In the genomic region with DNA sequence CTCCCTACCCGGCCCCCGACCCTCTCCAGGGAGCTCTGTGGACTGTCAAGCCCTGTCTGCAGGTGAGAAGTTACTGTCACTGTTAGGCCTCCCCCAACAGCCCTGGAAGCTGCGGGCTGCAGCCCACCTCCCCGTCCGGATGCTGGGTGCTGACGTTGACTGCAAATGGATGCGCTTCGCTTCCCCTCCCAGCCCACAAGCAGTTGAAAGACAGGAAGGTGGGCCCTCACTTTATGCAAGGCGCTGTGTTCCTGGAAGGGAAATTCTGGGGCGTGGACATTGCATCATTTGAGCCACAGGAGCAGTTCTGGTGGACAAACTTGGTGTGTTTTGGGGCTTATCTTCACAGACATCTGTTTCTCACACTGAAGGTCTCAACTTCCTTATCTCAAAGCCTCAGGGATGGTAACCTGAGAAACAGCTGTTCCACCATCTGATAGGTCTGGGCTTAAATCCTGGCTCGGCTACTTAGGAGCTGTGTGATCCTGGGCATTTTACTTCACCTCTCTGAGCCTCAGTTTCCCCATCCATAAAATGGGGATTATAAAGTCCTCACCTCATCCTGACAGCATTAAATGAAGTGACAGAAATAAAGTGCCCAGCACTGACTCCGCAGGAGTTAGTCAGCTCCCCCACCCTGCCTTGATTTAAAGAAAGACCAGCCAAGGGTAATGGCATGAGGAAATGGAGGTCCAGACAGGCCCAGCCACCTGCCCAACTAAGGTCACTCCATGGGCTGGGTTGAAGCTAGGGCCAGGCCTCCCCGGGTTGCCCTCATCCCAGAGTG, we compare ENCODE assay signal across 1 cellular context.
TF ChIP-seq lines count a peak whose summit lies in the region.

No MANE protein-coding gene starts in this region.

TF ChIP-seq in K562, 482 proteins besides CTCF, POLR2A, EP300 and RAD21 (continued from another document and continues in another):
- TF ChIP-seq, protein P1, sequence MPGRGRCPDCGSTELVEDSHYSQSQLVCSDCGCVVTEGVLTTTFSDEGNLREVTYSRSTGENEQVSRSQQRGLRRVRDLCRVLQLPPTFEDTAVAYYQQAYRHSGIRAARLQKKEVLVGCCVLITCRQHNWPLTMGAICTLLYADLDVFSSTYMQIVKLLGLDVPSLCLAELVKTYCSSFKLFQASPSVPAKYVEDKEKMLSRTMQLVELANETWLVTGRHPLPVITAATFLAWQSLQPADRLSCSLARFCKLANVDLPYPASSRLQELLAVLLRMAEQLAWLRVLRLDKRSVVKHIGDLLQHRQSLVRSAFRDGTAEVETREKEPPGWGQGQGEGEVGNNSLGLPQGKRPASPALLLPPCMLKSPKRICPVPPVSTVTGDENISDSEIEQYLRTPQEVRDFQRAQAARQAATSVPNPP (IDR thresholded peaks at IDR 0.05; ENCODE audit: borderline replicate concordance, insufficient read depth, insufficient read length), result no peak
- TF ChIP-seq GATA2 (CRISPR knock-in tag; IDR thresholded peaks at IDR 0.05), result peak; percentile 100
- TF ChIP-seq SMAD2 (IDR thresholded peaks at IDR 0.05; ENCODE audit: low read depth, low read length), result no peak
- TF ChIP-seq, protein P2, sequence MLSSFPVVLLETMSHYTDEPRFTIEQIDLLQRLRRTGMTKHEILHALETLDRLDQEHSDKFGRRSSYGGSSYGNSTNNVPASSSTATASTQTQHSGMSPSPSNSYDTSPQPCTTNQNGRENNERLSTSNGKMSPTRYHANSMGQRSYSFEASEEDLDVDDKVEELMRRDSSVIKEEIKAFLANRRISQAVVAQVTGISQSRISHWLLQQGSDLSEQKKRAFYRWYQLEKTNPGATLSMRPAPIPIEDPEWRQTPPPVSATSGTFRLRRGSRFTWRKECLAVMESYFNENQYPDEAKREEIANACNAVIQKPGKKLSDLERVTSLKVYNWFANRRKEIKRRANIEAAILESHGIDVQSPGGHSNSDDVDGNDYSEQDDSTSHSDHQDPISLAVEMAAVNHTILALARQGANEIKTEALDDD (IDR thresholded peaks at IDR 0.05), result peak; percentile 74
- TF ChIP-seq, protein P3, sequence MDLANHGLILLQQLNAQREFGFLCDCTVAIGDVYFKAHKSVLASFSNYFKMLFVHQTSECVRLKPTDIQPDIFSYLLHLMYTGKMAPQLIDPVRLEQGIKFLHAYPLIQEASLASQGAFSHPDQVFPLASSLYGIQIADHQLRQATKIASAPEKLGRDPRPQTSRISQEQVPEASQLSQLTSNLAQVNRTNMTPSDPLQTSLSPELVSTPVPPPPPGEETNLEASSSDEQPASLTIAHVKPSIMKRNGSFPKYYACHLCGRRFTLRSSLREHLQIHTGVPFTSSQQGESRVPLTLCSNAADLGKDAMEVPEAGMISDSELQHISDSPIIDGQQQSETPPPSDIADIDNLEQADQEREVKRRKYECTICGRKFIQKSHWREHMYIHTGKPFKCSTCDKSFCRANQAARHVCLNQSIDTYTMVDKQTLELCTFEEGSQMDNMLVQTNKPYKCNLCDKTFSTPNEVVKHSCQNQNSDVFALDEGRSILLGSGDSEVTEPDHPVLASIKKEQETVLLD (IDR thresholded peaks at IDR 0.05), result peak; percentile 66; the same call in 1 of the 2 replicates
- 0 out of 2 replicates have a peak, but pooled peaks have one; percentile 22 for TF ChIP-seq PHF21A (IDR thresholded peaks at IDR 0.05; ENCODE audit: borderline replicate concordance, low read depth)
- TF ChIP-seq, protein P4, sequence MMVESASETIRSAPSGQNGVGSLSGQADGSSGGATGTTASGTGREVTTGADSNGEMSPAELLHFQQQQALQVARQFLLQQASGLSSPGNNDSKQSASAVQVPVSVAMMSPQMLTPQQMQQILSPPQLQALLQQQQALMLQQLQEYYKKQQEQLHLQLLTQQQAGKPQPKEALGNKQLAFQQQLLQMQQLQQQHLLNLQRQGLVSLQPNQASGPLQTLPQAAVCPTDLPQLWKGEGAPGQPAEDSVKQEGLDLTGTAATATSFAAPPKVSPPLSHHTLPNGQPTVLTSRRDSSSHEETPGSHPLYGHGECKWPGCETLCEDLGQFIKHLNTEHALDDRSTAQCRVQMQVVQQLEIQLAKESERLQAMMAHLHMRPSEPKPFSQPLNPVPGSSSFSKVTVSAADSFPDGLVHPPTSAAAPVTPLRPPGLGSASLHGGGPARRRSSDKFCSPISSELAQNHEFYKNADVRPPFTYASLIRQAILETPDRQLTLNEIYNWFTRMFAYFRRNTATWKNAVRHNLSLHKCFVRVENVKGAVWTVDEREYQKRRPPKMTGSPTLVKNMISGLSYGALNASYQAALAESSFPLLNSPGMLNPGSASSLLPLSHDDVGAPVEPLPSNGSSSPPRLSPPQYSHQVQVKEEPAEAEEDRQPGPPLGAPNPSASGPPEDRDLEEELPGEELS (CRISPR knock-in tag; IDR thresholded peaks at IDR 0.05; ENCODE audit: borderline replicate concordance), result no peak
- no peak for TF ChIP-seq ZNF232 (CRISPR knock-in tag; IDR thresholded peaks at IDR 0.05)
- TF ChIP-seq, protein P5, sequence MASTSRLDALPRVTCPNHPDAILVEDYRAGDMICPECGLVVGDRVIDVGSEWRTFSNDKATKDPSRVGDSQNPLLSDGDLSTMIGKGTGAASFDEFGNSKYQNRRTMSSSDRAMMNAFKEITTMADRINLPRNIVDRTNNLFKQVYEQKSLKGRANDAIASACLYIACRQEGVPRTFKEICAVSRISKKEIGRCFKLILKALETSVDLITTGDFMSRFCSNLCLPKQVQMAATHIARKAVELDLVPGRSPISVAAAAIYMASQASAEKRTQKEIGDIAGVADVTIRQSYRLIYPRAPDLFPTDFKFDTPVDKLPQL (IDR thresholded peaks at IDR 0.05; ENCODE audit: extremely low read depth, insufficient read length), result no peak
- TF ChIP-seq MAZ (CRISPR knock-in tag; conservative IDR thresholded peaks at IDR 0.05 in 1 of 2, IDR thresholded peaks at IDR 0.05 in 1 of 2), result peak; percentile 48 to 75; a peak in 2 of 4 replicates
- peak; percentile 100 for TF ChIP-seq CBFA2T2 (conservative IDR thresholded peaks at IDR 0.05)
- TF ChIP-seq DDX20 (tag; IDR thresholded peaks at IDR 0.05; ENCODE audit: low read depth), result no peak
- TF ChIP-seq GTF2F1 (IDR thresholded peaks at IDR 0.05; ENCODE audit: low read depth, low read length), result no peak
- TF ChIP-seq RBBP5 (IDR thresholded peaks at IDR 0.05; ENCODE audit: borderline replicate concordance, insufficient read depth, low read length, poor library complexity, severe bottlenecking), result peak; percentile 60
- TF ChIP-seq SREBF2 (CRISPR knock-in tag; IDR thresholded peaks at IDR 0.05), result no peak
- TF ChIP-seq POLR2G (IDR thresholded peaks at IDR 0.05; ENCODE audit: low read depth, low read length), result peak; percentile 78
- TF ChIP-seq, protein P6, sequence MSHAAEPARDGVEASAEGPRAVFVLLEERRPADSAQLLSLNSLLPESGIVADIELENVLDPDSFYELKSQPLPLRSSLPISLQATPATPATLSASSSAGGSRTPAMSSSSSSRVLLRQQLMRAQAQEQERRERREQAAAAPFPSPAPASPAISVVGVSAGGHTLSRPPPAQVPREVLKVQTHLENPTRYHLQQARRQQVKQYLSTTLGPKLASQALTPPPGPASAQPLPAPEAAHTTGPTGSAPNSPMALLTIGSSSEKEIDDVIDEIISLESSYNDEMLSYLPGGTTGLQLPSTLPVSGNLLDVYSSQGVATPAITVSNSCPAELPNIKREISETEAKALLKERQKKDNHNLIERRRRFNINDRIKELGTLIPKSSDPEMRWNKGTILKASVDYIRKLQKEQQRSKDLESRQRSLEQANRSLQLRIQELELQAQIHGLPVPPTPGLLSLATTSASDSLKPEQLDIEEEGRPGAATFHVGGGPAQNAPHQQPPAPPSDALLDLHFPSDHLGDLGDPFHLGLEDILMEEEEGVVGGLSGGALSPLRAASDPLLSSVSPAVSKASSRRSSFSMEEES (CRISPR knock-in tag; IDR thresholded peaks at IDR 0.05), result no peak
- no peak for TF ChIP-seq RBM39 (optimal IDR thresholded peaks at IDR 0.05; ENCODE audit: low read depth, low read length)
- TF ChIP-seq FOXP1 (CRISPR knock-in tag; IDR thresholded peaks at IDR 0.05), result peak; percentile 80; the same call in 1 of the 2 replicates
- TF ChIP-seq SREBF1 (IDR thresholded peaks at IDR 0.05; ENCODE audit: borderline replicate concordance, low read depth, low read length), result no peak
- TF ChIP-seq, protein P7, sequence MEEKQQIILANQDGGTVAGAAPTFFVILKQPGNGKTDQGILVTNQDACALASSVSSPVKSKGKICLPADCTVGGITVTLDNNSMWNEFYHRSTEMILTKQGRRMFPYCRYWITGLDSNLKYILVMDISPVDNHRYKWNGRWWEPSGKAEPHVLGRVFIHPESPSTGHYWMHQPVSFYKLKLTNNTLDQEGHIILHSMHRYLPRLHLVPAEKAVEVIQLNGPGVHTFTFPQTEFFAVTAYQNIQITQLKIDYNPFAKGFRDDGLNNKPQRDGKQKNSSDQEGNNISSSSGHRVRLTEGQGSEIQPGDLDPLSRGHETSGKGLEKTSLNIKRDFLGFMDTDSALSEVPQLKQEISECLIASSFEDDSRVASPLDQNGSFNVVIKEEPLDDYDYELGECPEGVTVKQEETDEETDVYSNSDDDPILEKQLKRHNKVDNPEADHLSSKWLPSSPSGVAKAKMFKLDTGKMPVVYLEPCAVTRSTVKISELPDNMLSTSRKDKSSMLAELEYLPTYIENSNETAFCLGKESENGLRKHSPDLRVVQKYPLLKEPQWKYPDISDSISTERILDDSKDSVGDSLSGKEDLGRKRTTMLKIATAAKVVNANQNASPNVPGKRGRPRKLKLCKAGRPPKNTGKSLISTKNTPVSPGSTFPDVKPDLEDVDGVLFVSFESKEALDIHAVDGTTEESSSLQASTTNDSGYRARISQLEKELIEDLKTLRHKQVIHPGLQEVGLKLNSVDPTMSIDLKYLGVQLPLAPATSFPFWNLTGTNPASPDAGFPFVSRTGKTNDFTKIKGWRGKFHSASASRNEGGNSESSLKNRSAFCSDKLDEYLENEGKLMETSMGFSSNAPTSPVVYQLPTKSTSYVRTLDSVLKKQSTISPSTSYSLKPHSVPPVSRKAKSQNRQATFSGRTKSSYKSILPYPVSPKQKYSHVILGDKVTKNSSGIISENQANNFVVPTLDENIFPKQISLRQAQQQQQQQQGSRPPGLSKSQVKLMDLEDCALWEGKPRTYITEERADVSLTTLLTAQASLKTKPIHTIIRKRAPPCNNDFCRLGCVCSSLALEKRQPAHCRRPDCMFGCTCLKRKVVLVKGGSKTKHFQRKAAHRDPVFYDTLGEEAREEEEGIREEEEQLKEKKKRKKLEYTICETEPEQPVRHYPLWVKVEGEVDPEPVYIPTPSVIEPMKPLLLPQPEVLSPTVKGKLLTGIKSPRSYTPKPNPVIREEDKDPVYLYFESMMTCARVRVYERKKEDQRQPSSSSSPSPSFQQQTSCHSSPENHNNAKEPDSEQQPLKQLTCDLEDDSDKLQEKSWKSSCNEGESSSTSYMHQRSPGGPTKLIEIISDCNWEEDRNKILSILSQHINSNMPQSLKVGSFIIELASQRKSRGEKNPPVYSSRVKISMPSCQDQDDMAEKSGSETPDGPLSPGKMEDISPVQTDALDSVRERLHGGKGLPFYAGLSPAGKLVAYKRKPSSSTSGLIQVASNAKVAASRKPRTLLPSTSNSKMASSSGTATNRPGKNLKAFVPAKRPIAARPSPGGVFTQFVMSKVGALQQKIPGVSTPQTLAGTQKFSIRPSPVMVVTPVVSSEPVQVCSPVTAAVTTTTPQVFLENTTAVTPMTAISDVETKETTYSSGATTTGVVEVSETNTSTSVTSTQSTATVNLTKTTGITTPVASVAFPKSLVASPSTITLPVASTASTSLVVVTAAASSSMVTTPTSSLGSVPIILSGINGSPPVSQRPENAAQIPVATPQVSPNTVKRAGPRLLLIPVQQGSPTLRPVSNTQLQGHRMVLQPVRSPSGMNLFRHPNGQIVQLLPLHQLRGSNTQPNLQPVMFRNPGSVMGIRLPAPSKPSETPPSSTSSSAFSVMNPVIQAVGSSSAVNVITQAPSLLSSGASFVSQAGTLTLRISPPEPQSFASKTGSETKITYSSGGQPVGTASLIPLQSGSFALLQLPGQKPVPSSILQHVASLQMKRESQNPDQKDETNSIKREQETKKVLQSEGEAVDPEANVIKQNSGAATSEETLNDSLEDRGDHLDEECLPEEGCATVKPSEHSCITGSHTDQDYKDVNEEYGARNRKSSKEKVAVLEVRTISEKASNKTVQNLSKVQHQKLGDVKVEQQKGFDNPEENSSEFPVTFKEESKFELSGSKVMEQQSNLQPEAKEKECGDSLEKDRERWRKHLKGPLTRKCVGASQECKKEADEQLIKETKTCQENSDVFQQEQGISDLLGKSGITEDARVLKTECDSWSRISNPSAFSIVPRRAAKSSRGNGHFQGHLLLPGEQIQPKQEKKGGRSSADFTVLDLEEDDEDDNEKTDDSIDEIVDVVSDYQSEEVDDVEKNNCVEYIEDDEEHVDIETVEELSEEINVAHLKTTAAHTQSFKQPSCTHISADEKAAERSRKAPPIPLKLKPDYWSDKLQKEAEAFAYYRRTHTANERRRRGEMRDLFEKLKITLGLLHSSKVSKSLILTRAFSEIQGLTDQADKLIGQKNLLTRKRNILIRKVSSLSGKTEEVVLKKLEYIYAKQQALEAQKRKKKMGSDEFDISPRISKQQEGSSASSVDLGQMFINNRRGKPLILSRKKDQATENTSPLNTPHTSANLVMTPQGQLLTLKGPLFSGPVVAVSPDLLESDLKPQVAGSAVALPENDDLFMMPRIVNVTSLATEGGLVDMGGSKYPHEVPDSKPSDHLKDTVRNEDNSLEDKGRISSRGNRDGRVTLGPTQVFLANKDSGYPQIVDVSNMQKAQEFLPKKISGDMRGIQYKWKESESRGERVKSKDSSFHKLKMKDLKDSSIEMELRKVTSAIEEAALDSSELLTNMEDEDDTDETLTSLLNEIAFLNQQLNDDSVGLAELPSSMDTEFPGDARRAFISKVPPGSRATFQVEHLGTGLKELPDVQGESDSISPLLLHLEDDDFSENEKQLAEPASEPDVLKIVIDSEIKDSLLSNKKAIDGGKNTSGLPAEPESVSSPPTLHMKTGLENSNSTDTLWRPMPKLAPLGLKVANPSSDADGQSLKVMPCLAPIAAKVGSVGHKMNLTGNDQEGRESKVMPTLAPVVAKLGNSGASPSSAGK (IDR thresholded peaks at IDR 0.05), result no peak
- no peak for TF ChIP-seq PCBP1 (IDR thresholded peaks at IDR 0.05; ENCODE audit: low read depth, low read length, poor library complexity, severe bottlenecking)
- TF ChIP-seq, protein P8, sequence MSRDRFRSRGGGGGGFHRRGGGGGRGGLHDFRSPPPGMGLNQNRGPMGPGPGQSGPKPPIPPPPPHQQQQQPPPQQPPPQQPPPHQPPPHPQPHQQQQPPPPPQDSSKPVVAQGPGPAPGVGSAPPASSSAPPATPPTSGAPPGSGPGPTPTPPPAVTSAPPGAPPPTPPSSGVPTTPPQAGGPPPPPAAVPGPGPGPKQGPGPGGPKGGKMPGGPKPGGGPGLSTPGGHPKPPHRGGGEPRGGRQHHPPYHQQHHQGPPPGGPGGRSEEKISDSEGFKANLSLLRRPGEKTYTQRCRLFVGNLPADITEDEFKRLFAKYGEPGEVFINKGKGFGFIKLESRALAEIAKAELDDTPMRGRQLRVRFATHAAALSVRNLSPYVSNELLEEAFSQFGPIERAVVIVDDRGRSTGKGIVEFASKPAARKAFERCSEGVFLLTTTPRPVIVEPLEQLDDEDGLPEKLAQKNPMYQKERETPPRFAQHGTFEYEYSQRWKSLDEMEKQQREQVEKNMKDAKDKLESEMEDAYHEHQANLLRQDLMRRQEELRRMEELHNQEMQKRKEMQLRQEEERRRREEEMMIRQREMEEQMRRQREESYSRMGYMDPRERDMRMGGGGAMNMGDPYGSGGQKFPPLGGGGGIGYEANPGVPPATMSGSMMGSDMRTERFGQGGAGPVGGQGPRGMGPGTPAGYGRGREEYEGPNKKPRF (IDR thresholded peaks at IDR 0.05; ENCODE audit: low read depth, low read length), result no peak
- peak; percentile 95; the same call in 1 of the 2 replicates for TF ChIP-seq HLTF (IDR thresholded peaks at IDR 0.05)
- TF ChIP-seq, protein P9, sequence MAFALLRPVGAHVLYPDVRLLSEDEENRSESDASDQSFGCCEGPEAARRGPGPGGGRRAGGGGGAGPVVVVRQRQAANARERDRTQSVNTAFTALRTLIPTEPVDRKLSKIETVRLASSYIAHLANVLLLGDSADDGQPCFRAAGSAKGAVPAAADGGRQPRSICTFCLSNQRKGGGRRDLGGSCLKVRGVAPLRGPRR (CRISPR knock-in tag; IDR thresholded peaks at IDR 0.05), result no peak
- peak; percentile 52; the same call in 1 of the 2 replicates for TF ChIP-seq PHF8 (IDR thresholded peaks at IDR 0.05; ENCODE audit: borderline replicate concordance, low read length)
- TF ChIP-seq POLR2H (tag; IDR thresholded peaks at IDR 0.05; ENCODE audit: low read depth), result no peak; the same call in 1 of the 2 replicates
